9 cellular contexts compared by ENCODE assay signal in genomic region chr20:63537525-63538203, GRCh38. TPM values are rescaled to one million over a fixed set of nuclear protein-coding genes. Genes with fewer than 3 reads are reported as not detected.
DNase-seq lines count a peak whose midpoint lies in the region; ATAC-seq, FAIRE-seq and TF ChIP-seq lines count a peak whose summit lies in the region.
"Had no signal": no experiment of that assay in that cellular context is flagged by ENCODE, and none has a peak within 500 bp of the region (broad histone marks: within the 10 kb centered on the region; RNA-seq: fewer than 3 reads in every experiment).

No MANE protein-coding gene starts in this region.

- POLR2A ChIA-PET in activated CD4-positive, alpha-beta T cell treated with anti-CD3 and anti-CD28 coated beads for 36 hours (lab: Charles Lee): interaction anchor here (0.6 to 1.1 kb wide), 4 partner anchors 17 to 328 kb away, joined by 3 to 5 read pairs (median 4); partner anchors contain the start of gene TPD52L2
- POLR2A ChIA-PET in HepG2 (lab: Yijun Ruan, JAX): interaction anchor here (0.7 to 2.7 kb wide), 24 partner anchors 9 to 544 kb away, joined by 3 to 26 read pairs (median 5); partner anchors contain the start of genes GMEB2, HELZ2, LIME1 and PPDPF

- H3K27ac ChIP-seq in colonic mucosa (peak overlapping the region; percentile 98), HepG2 (ENCODE audit: extremely low read length, insufficient read depth, low read length) (no peak overlapping the region)

- no peak overlapping the region for H2AFZ ChIP-seq in HepG2 (ENCODE audit: low read length)

- no peaks in the 10 kb centered on the region for H4K20me1 ChIP-seq in HepG2 (ENCODE audit: insufficient read depth, low read length)

- TF ChIP-seq POLR2A in GM19193 (IDR thresholded peaks at IDR 0.05; ENCODE audit: extremely low read depth, insufficient read depth, insufficient read length) (peak; percentile 75), HepG2 (IDR thresholded peaks at IDR 0.05; ENCODE audit: insufficient read depth in 1 of 2, low read depth in 2 of 2, low read length in 2 of 2) (0 out of 4 replicates have a peak, but pooled peaks of 1 of the 2 experiments have one; percentile 30)

- intact Hi-C loops in activated CD4-positive, alpha-beta T cell treated with anti-CD3 and anti-CD28 coated beads for 36 hours (cut with DNase I, micrococcal nuclease): loop anchor here (1.0 to 10.0 kb wide), 23 partner anchors 16 to 583 kb away; partner anchors contain the start of genes TCEA2 (in 2 of the 2), TPD52L2 (in 2 of the 2), UCKL1 (in 2 of the 2) and ABHD16B (in 1 of the 2)
- intact Hi-C loops in colonic mucosa (cut with DNase I) (loop anchor here (10.0 kb wide), 1 partner anchor 437 kb away; the partner anchor contains the start of gene SAMD10), HepG2 (cut with micrococcal nuclease; ENCODE audit: unreplicated experiment) (loop anchor here (1.0 to 10.0 kb wide), 7 partner anchors 36 to 435 kb away; partner anchors contain the start of genes GMEB2, LIME1, RTEL1 and SLC2A4RG)

- H3K36me3 Mint-ChIP-seq in activated CD4-positive, alpha-beta T cell treated with anti-CD3 and anti-CD28 coated beads for 36 hours (ENCODE audit: low read depth): no peaks in the 10 kb centered on the region

- no peaks in the 10 kb centered on the region for H3K9me3 Mint-ChIP-seq in activated CD4-positive, alpha-beta T cell treated with anti-CD3 and anti-CD28 coated beads for 36 hours (ENCODE audit: low read depth)

- CTCF ChIA-PET in activated CD4-positive, alpha-beta T cell treated with anti-CD3 and anti-CD28 coated beads for 36 hours (lab: Charles Lee): interaction anchor here (0.6 to 3.2 kb wide), 23 partner anchors 9 to 501 kb away, joined by 3 to 21 read pairs (median 3); partner anchors contain the start of genes ARFRP1, FNDC11, PPDPF and TPD52L2
- CTCF ChIA-PET in HepG2 (lab: Yijun Ruan, JAX; ENCODE audit: low intra/inter-chr PET ratio, low total read pairs): interaction anchor here (1.1 to 2.7 kb wide), 6 partner anchors 35 to 532 kb away, joined by 3 to 29 read pairs (median 8); partner anchors contain the start of genes HELZ2 and TPD52L2

- peaks cover 12% of the 10 kb centered on the region for H3K4me1 ChIP-seq in colonic mucosa
- peaks cover 48% of the 10 kb centered on the region for H3K4me1 ChIP-seq in HepG2 (ENCODE audit: insufficient read depth, low read length)

- H3K36me3 ChIP-seq in colonic mucosa (no peaks in the 10 kb centered on the region), HepG2 (replicated peaks in 1 of 2; ENCODE audit: control insufficient read depth in 1 of 2, insufficient read depth in 2 of 2, low read length in 2 of 2) (no peaks in the 10 kb centered on the region)

- H3K4me1 Mint-ChIP-seq in activated CD4-positive, alpha-beta T cell treated with anti-CD3 and anti-CD28 coated beads for 36 hours: peaks cover 8% of the 10 kb centered on the region

- H3K4me3 Mint-ChIP-seq in activated CD4-positive, alpha-beta T cell treated with anti-CD3 and anti-CD28 coated beads for 36 hours: peak overlapping the region; percentile 68

- H3K9ac ChIP-seq in colonic mucosa (ENCODE audit: low read depth in 2 of 2, low read length in 2 of 2) (peak overlapping the region; percentile 91 to 99), HepG2 (ENCODE audit: insufficient read depth, low read depth, low read length) (peak overlapping the region; percentile 53)

- in situ Hi-C loops in HepG2 (cut with HindIII; ENCODE audit: extremely low pct_ligation_motif_present, low pct_unique_long_range_greater_than_20kb): loop anchor here (5.0 kb wide), 1 partner anchor 40 kb away; no protein-coding TSS in a partner anchor

- DNase-seq in C1 segment of cervical spinal cord (lab: John Stamatoyannopoulos, UW) (peak in 13 of 14 donors; percentile 26 to 77 (median 48)), NCI-H460 (ENCODE audit: extremely low read depth, low read depth) (peak; percentile 96), colonic mucosa (peak; percentile 97), HepG2 (ENCODE audit: low spot score) (peak; percentile 86)
- peak; percentile 98 for DNase-seq in activated CD4-positive, alpha-beta T cell treated with anti-CD3 and anti-CD28 coated beads for 36 hours
- DNase-seq in stimulated activated CD4-positive, alpha-beta T cell treated with anti-CD3 and anti-CD28 coated beads, Interleukin-4, amount 100 ng/mL, for 24 hours: peak; percentile 96

- H3K79me2 ChIP-seq in HepG2 (ENCODE audit: insufficient read depth, low read length): no peaks in the 10 kb centered on the region

- peak; percentile 100 for TF ChIP-seq RAD21 in HepG2 (CRISPR knock-in tag; IDR thresholded peaks at IDR 0.05)

- peak overlapping the region; percentile 85 for H3K27ac Mint-ChIP-seq in activated CD4-positive, alpha-beta T cell treated with anti-CD3 and anti-CD28 coated beads for 36 hours

- TF ChIP-seq CTCF in colonic mucosa (IDR thresholded peaks at IDR 0.05): peak; percentile 95
- peak; percentile 99 for TF ChIP-seq CTCF in HepG2 (CRISPR knock-in tag; IDR thresholded peaks at IDR 0.05)

- no TSS peak for BruUV-seq in HepG2 (replicated peaks; lab: Mats Ljungman, UMichigan)

- TF ChIP-seq EP300 in HepG2 (IDR thresholded peaks at IDR 0.05; ENCODE audit: low read depth in 2 of 2, low read length in 2 of 2): peak; percentile 12 to 30; a peak in 2 of 4 replicates
- no peak for TF ChIP-seq EP300 in HepG2 (CRISPR knock-in tag; IDR thresholded peaks at IDR 0.05; ENCODE audit: borderline replicate concordance)

- 7% methylated on average over 27 of the region's 34 CpGs for WGBS in HepG2 (ENCODE audit: low lambda C conversion rate)

- no peaks in the 10 kb centered on the region for H3K27me3 Mint-ChIP-seq in activated CD4-positive, alpha-beta T cell treated with anti-CD3 and anti-CD28 coated beads for 36 hours

- ATAC-seq in HG03378 (IDR thresholded peaks at IDR 0.05; ENCODE audit: unreplicated experiment) (peak; percentile 80), HepG2 (peak; percentile 79)
- peak; percentile 97 for ATAC-seq in activated CD4-positive, alpha-beta T cell treated with anti-CD3 and anti-CD28 coated beads for 36 hours

- H3K27me3 ChIP-seq in colonic mucosa: no peaks in the 10 kb centered on the region
- peaks cover 48 to 65% of the 10 kb centered on the region in 2 experiments for H3K27me3 ChIP-seq in HepG2 (ENCODE audit: control insufficient read depth in 1 of 2, insufficient read depth in 2 of 2, low read length in 2 of 2)

- H3K4me3 ChIP-seq in colonic mucosa (peak overlapping the region; percentile 45), HepG2 (replicated peaks in 1 of 3; ENCODE audit: insufficient read depth in 1 of 3, low read depth in 2 of 3, low read length in 3 of 3) (peak overlapping the region; percentile 37 to 76 (median 64); a peak in 5 of 6 replicates)

- peak; percentile 95 for FAIRE-seq in HepG2 (lab: Jason Lieb, UNC)
- FAIRE-seq: islet of Langerhans had no signal

- H3K9me3 ChIP-seq in colonic mucosa: no peaks in the 10 kb centered on the region
- no peaks in the 10 kb centered on the region for H3K9me3 ChIP-seq in HepG2 (ENCODE audit: low read length)

- peak overlapping the region; percentile 89 for H3K4me2 ChIP-seq in HepG2 (ENCODE audit: low read depth, low read length)

RNA-seq across cellular contexts. Expression of gene PTK6, which starts 0.5 kb away (rescaled TPM):
- total RNA-seq in NCI-H460 (2014; rRNA removed; shearing (Covaris generic)): 1.5 and 2.2 TPM in 2 replicates
- 4.2 TPM in 2 replicates for polyA plus RNA-seq in NCI-H460 (2014; cell fraction: nucleus; rRNA removed)
- total RNA-seq in activated CD4-positive, alpha-beta T cell treated with anti-CD3 and anti-CD28 coated beads for 36 hours: under 1 TPM; 0.25 to 0.48 TPM
- 10 to 100 TPM; 69.0 to 91.1 TPM for total RNA-seq in colonic mucosa
- total RNA-seq in HepG2 (2016; rRNA removed; fragmentation: Illumina TruSeq; extraction: Trizol): not detected in 2 replicates
- total RNA-seq in HepG2 (2016; cell fraction: cytosol; rRNA removed; fragmentation: Illumina TruSeq; extraction: Trizol; ENCODE audit: low read depth): not detected in 2 replicates
- not detected in 2 replicates for total RNA-seq in HepG2 (2016; cell fraction: insoluble cytoplasmic fraction; rRNA removed; fragmentation: Illumina TruSeq; extraction: Trizol)
- total RNA-seq in HepG2 (2016; cell fraction: membrane; rRNA removed; fragmentation: Illumina TruSeq; extraction: Trizol): not detected in 2 replicates
- not detected in 2 replicates for total RNA-seq in HepG2 (2016; cell fraction: nucleus; rRNA removed; fragmentation: Illumina TruSeq; extraction: Trizol)
- polyA plus RNA-seq in HepG2 (2011; rRNA removed): 0.07 and 0.08 TPM in 2 replicates
- polyA plus RNA-seq in HepG2 (2011; cell fraction: cytosol; rRNA removed): 0.05 and 0.08 TPM in 2 replicates
- 0.27 and 0.42 TPM in 2 replicates for polyA plus RNA-seq in HepG2 (2011; cell fraction: nucleus; rRNA removed)
- 0.09 and 0.11 TPM in 2 replicates for polyA plus RNA-seq in HepG2 (2012)
- polyA plus RNA-seq in HepG2 (2016; cell fraction: cytosol; fragmentation: Illumina TruSeq; extraction: Trizol; ENCODE audit: low read depth): not detected in 2 replicates
- not detected in 2 replicates for polyA plus RNA-seq in HepG2 (2016; cell fraction: insoluble cytoplasmic fraction; fragmentation: Illumina TruSeq; extraction: Trizol; ENCODE audit: low read depth)
- polyA plus RNA-seq in HepG2 (2016; cell fraction: membrane; fragmentation: Illumina TruSeq; extraction: Trizol; ENCODE audit: low read depth): not detected in 2 replicates
- polyA plus RNA-seq in HepG2 (2016; cell fraction: nucleus; fragmentation: Illumina TruSeq; extraction: Trizol; ENCODE audit: insufficient read depth, low read depth): not detected in 2 replicates
- 0.18 and 9.4 TPM in 2 replicates for polyA minus RNA-seq in HepG2 (2011; rRNA and poly(A)+ RNA removed; ENCODE audit: low replicate concordance)
- not detected in 2 replicates for polyA minus RNA-seq in HepG2 (2011; cell fraction: cytosol; rRNA and poly(A)+ RNA removed)
- polyA minus RNA-seq in HepG2 (2011; cell fraction: nucleus; rRNA and poly(A)+ RNA removed): 0.12 and 0.13 TPM in 2 replicates

RNA-seq across cellular contexts. Expression of gene SRMS, which starts 9.9 kb away (rescaled TPM):
- total RNA-seq in NCI-H460 (2014; rRNA removed; shearing (Covaris generic)): not detected in 2 replicates
- not detected in 2 replicates for polyA plus RNA-seq in NCI-H460 (2014; cell fraction: nucleus; rRNA removed)
- not detected for total RNA-seq in activated CD4-positive, alpha-beta T cell treated with anti-CD3 and anti-CD28 coated beads for 36 hours
- total RNA-seq in colonic mucosa (under 1 TPM; 0.32 to 0.49 TPM), HepG2 (2016; rRNA removed; fragmentation: Illumina TruSeq; extraction: Trizol) (not detected in 2 replicates)
- not detected in 2 replicates for total RNA-seq in HepG2 (2016; cell fraction: cytosol; rRNA removed; fragmentation: Illumina TruSeq; extraction: Trizol; ENCODE audit: low read depth)
- not detected in 2 replicates for total RNA-seq in HepG2 (2016; cell fraction: insoluble cytoplasmic fraction; rRNA removed; fragmentation: Illumina TruSeq; extraction: Trizol)
- not detected in 2 replicates for total RNA-seq in HepG2 (2016; cell fraction: membrane; rRNA removed; fragmentation: Illumina TruSeq; extraction: Trizol)
- total RNA-seq in HepG2 (2016; cell fraction: nucleus; rRNA removed; fragmentation: Illumina TruSeq; extraction: Trizol): not detected in 2 replicates
- 0.09 TPM in 1 of 2 replicates, not detected in the other for polyA plus RNA-seq in HepG2 (2011; rRNA removed)
- polyA plus RNA-seq in HepG2 (2011; cell fraction: cytosol; rRNA removed): not detected in 2 replicates
- 0.10 and 0.37 TPM in 2 replicates for polyA plus RNA-seq in HepG2 (2011; cell fraction: nucleus; rRNA removed)
- 0.17 TPM in 1 of 2 replicates, not detected in the other for polyA plus RNA-seq in HepG2 (2012)
- not detected in 2 replicates for polyA plus RNA-seq in HepG2 (2016; cell fraction: cytosol; fragmentation: Illumina TruSeq; extraction: Trizol; ENCODE audit: low read depth)
- polyA plus RNA-seq in HepG2 (2016; cell fraction: insoluble cytoplasmic fraction; fragmentation: Illumina TruSeq; extraction: Trizol; ENCODE audit: low read depth): not detected in 2 replicates
- polyA plus RNA-seq in HepG2 (2016; cell fraction: membrane; fragmentation: Illumina TruSeq; extraction: Trizol; ENCODE audit: low read depth): not detected in 2 replicates
- not detected in 2 replicates for polyA plus RNA-seq in HepG2 (2016; cell fraction: nucleus; fragmentation: Illumina TruSeq; extraction: Trizol; ENCODE audit: insufficient read depth, low read depth)
- 0.28 TPM in 1 of 2 replicates, not detected in the other for polyA minus RNA-seq in HepG2 (2011; rRNA and poly(A)+ RNA removed; ENCODE audit: low replicate concordance)
- polyA minus RNA-seq in HepG2 (2011; cell fraction: cytosol; rRNA and poly(A)+ RNA removed): not detected in 2 replicates
- polyA minus RNA-seq in HepG2 (2011; cell fraction: nucleus; rRNA and poly(A)+ RNA removed): not detected in 2 replicates

RNA-seq across cellular contexts. Expression of gene FNDC11, which starts 16.3 kb away (rescaled TPM):
- 0.05 TPM in 1 of 2 replicates, not detected in the other for total RNA-seq in NCI-H460 (2014; rRNA removed; shearing (Covaris generic))
- 0.18 TPM in 1 of 2 replicates, not detected in the other for polyA plus RNA-seq in NCI-H460 (2014; cell fraction: nucleus; rRNA removed)
- total RNA-seq in activated CD4-positive, alpha-beta T cell treated with anti-CD3 and anti-CD28 coated beads for 36 hours: under 1 TPM; 0.18 to 0.27 TPM
- total RNA-seq in colonic mucosa (under 1 TPM; 0.35 to 0.69 TPM), HepG2 (2016; rRNA removed; fragmentation: Illumina TruSeq; extraction: Trizol) (not detected in 2 replicates)
- not detected in 2 replicates for total RNA-seq in HepG2 (2016; cell fraction: cytosol; rRNA removed; fragmentation: Illumina TruSeq; extraction: Trizol; ENCODE audit: low read depth)
- not detected in 2 replicates for total RNA-seq in HepG2 (2016; cell fraction: insoluble cytoplasmic fraction; rRNA removed; fragmentation: Illumina TruSeq; extraction: Trizol)
- total RNA-seq in HepG2 (2016; cell fraction: membrane; rRNA removed; fragmentation: Illumina TruSeq; extraction: Trizol): not detected in 2 replicates
- not detected in 2 replicates for total RNA-seq in HepG2 (2016; cell fraction: nucleus; rRNA removed; fragmentation: Illumina TruSeq; extraction: Trizol)
- polyA plus RNA-seq in HepG2 (2011; rRNA removed): 0.07 and 0.13 TPM in 2 replicates
- 0.19 and 0.23 TPM in 2 replicates for polyA plus RNA-seq in HepG2 (2011; cell fraction: cytosol; rRNA removed)
- polyA plus RNA-seq in HepG2 (2011; cell fraction: nucleus; rRNA removed): 0.45 and 0.48 TPM in 2 replicates
- 0.05 TPM in 1 of 2 replicates, not detected in the other for polyA plus RNA-seq in HepG2 (2012)
- polyA plus RNA-seq in HepG2 (2016; cell fraction: cytosol; fragmentation: Illumina TruSeq; extraction: Trizol; ENCODE audit: low read depth): not detected in 2 replicates
- not detected in 2 replicates for polyA plus RNA-seq in HepG2 (2016; cell fraction: insoluble cytoplasmic fraction; fragmentation: Illumina TruSeq; extraction: Trizol; ENCODE audit: low read depth)
- polyA plus RNA-seq in HepG2 (2016; cell fraction: membrane; fragmentation: Illumina TruSeq; extraction: Trizol; ENCODE audit: low read depth): not detected in 2 replicates
- not detected in 2 replicates for polyA plus RNA-seq in HepG2 (2016; cell fraction: nucleus; fragmentation: Illumina TruSeq; extraction: Trizol; ENCODE audit: insufficient read depth, low read depth)
- polyA minus RNA-seq in HepG2 (2011; rRNA and poly(A)+ RNA removed; ENCODE audit: low replicate concordance): 0.10 and 0.84 TPM in 2 replicates
- not detected in 2 replicates for polyA minus RNA-seq in HepG2 (2011; cell fraction: cytosol; rRNA and poly(A)+ RNA removed)
- polyA minus RNA-seq in HepG2 (2011; cell fraction: nucleus; rRNA and poly(A)+ RNA removed): not detected in 2 replicates

RNA-seq across cellular contexts. Expression of gene PPDPF, which starts 17.1 kb away (rescaled TPM):
- total RNA-seq in NCI-H460 (2014; rRNA removed; shearing (Covaris generic)): 44.7 and 63.2 TPM in 2 replicates
- 42.1 and 61.2 TPM in 2 replicates for polyA plus RNA-seq in NCI-H460 (2014; cell fraction: nucleus; rRNA removed)
- 100 to 1,000 TPM; 119 to 133 TPM for total RNA-seq in activated CD4-positive, alpha-beta T cell treated with anti-CD3 and anti-CD28 coated beads for 36 hours
- 100 to 1,000 TPM; 561 to 634 TPM for total RNA-seq in colonic mucosa
- total RNA-seq in HepG2 (2016; rRNA removed; fragmentation: Illumina TruSeq; extraction: Trizol): 6.0 and 7.0 TPM in 2 replicates
- total RNA-seq in HepG2 (2016; cell fraction: cytosol; rRNA removed; fragmentation: Illumina TruSeq; extraction: Trizol; ENCODE audit: low read depth): 21.9 and 23.8 TPM in 2 replicates
- total RNA-seq in HepG2 (2016; cell fraction: insoluble cytoplasmic fraction; rRNA removed; fragmentation: Illumina TruSeq; extraction: Trizol): 4.3 and 5.4 TPM in 2 replicates
- 16.4 and 22.5 TPM in 2 replicates for total RNA-seq in HepG2 (2016; cell fraction: membrane; rRNA removed; fragmentation: Illumina TruSeq; extraction: Trizol)
- 5.4 and 6.2 TPM in 2 replicates for total RNA-seq in HepG2 (2016; cell fraction: nucleus; rRNA removed; fragmentation: Illumina TruSeq; extraction: Trizol)
- polyA plus RNA-seq in HepG2 (2011; rRNA removed): 1.8 and 2.2 TPM in 2 replicates
- 2.4 and 6.2 TPM in 2 replicates for polyA plus RNA-seq in HepG2 (2011; cell fraction: cytosol; rRNA removed)
- 6.3 and 9.5 TPM in 2 replicates for polyA plus RNA-seq in HepG2 (2011; cell fraction: nucleus; rRNA removed)
- polyA plus RNA-seq in HepG2 (2012): 12.0 and 18.6 TPM in 2 replicates
- polyA plus RNA-seq in HepG2 (2016; cell fraction: cytosol; fragmentation: Illumina TruSeq; extraction: Trizol; ENCODE audit: low read depth): 606 and 718 TPM in 2 replicates
- 42.4 and 57.7 TPM in 2 replicates for polyA plus RNA-seq in HepG2 (2016; cell fraction: insoluble cytoplasmic fraction; fragmentation: Illumina TruSeq; extraction: Trizol; ENCODE audit: low read depth)
- 288 and 295 TPM in 2 replicates for polyA plus RNA-seq in HepG2 (2016; cell fraction: membrane; fragmentation: Illumina TruSeq; extraction: Trizol; ENCODE audit: low read depth)
- polyA plus RNA-seq in HepG2 (2016; cell fraction: nucleus; fragmentation: Illumina TruSeq; extraction: Trizol; ENCODE audit: insufficient read depth, low read depth): 40.1 and 40.2 TPM in 2 replicates
- 8.4 and 13.9 TPM in 2 replicates for polyA minus RNA-seq in HepG2 (2011; rRNA and poly(A)+ RNA removed; ENCODE audit: low replicate concordance)
- polyA minus RNA-seq in HepG2 (2011; cell fraction: cytosol; rRNA and poly(A)+ RNA removed): 15.8 and 39.4 TPM in 2 replicates
- 4.5 and 4.8 TPM in 2 replicates for polyA minus RNA-seq in HepG2 (2011; cell fraction: nucleus; rRNA and poly(A)+ RNA removed)

RNA-seq across cellular contexts. Expression of gene HELZ2, which starts 36.4 kb away (rescaled TPM):
- 10.1 and 12.1 TPM in 2 replicates for total RNA-seq in NCI-H460 (2014; rRNA removed; shearing (Covaris generic))
- polyA plus RNA-seq in NCI-H460 (2014; cell fraction: nucleus; rRNA removed): 20.7 and 23.6 TPM in 2 replicates
- total RNA-seq in activated CD4-positive, alpha-beta T cell treated with anti-CD3 and anti-CD28 coated beads for 36 hours: 10 to 100 TPM; 16.1 to 18.7 TPM
- total RNA-seq in colonic mucosa: 10 to 100 TPM; 36.3 to 38.0 TPM
- total RNA-seq in HepG2 (2016; rRNA removed; fragmentation: Illumina TruSeq; extraction: Trizol): 8.4 and 10.1 TPM in 2 replicates
- 1.7 and 2.1 TPM in 2 replicates for total RNA-seq in HepG2 (2016; cell fraction: cytosol; rRNA removed; fragmentation: Illumina TruSeq; extraction: Trizol; ENCODE audit: low read depth)
- total RNA-seq in HepG2 (2016; cell fraction: insoluble cytoplasmic fraction; rRNA removed; fragmentation: Illumina TruSeq; extraction: Trizol): 6.8 and 10.0 TPM in 2 replicates
- 2.8 and 4.3 TPM in 2 replicates for total RNA-seq in HepG2 (2016; cell fraction: membrane; rRNA removed; fragmentation: Illumina TruSeq; extraction: Trizol)
- total RNA-seq in HepG2 (2016; cell fraction: nucleus; rRNA removed; fragmentation: Illumina TruSeq; extraction: Trizol): 12.8 and 18.4 TPM in 2 replicates
- 9.6 and 16.1 TPM in 2 replicates for polyA plus RNA-seq in HepG2 (2011; rRNA removed)
- polyA plus RNA-seq in HepG2 (2011; cell fraction: cytosol; rRNA removed): 4.5 and 6.0 TPM in 2 replicates
- polyA plus RNA-seq in HepG2 (2011; cell fraction: nucleus; rRNA removed): 39.6 and 48.2 TPM in 2 replicates
- 12.3 and 14.4 TPM in 2 replicates for polyA plus RNA-seq in HepG2 (2012)
- polyA plus RNA-seq in HepG2 (2016; cell fraction: cytosol; fragmentation: Illumina TruSeq; extraction: Trizol; ENCODE audit: low read depth): 0.26 and 0.46 TPM in 2 replicates
- 5.2 and 6.9 TPM in 2 replicates for polyA plus RNA-seq in HepG2 (2016; cell fraction: insoluble cytoplasmic fraction; fragmentation: Illumina TruSeq; extraction: Trizol; ENCODE audit: low read depth)
- polyA plus RNA-seq in HepG2 (2016; cell fraction: membrane; fragmentation: Illumina TruSeq; extraction: Trizol; ENCODE audit: low read depth): 0.43 and 0.84 TPM in 2 replicates
- polyA plus RNA-seq in HepG2 (2016; cell fraction: nucleus; fragmentation: Illumina TruSeq; extraction: Trizol; ENCODE audit: insufficient read depth, low read depth): 17.4 and 18.8 TPM in 2 replicates
- polyA minus RNA-seq in HepG2 (2011; rRNA and poly(A)+ RNA removed; ENCODE audit: low replicate concordance): 33.2 and 74.9 TPM in 2 replicates
- 41.7 and 42.0 TPM in 2 replicates for polyA minus RNA-seq in HepG2 (2011; cell fraction: cytosol; rRNA and poly(A)+ RNA removed)
- 35.3 and 47.0 TPM in 2 replicates for polyA minus RNA-seq in HepG2 (2011; cell fraction: nucleus; rRNA and poly(A)+ RNA removed)

Comparison
In these comparisons a context has a peak if more than half of its experiments do, and no peak if none do; other contexts are left out.
1. DNase-seq: peak in every context shown above with its lines; median percentile 98 in activated CD4-positive, alpha-beta T cell treated with anti-CD3 and anti-CD28 coated beads for 36 hours; 97 in colonic mucosa; 96 in NCI-H460; 96 in stimulated activated CD4-positive, alpha-beta T cell treated with anti-CD3 and anti-CD28 coated beads, Interleukin-4, amount 100 ng/mL, for 24 hours; 86 in HepG2; 48 in C1 segment of cervical spinal cord.
2. RNA of gene PTK6, which starts 0.5 kb away (total RNA-seq): 69.0 to 91.1 TPM in colonic mucosa; 1.5 to 2.2 TPM in NCI-H460, 0.25 to 0.48 TPM in activated CD4-positive, alpha-beta T cell treated with anti-CD3 and anti-CD28 coated beads for 36 hours and not detected in HepG2; every median in the first group is over 10 times any median in the second.
3. Peak in every context shown above with its lines, with median percentiles within 50 percentile points of each other: ATAC-seq.